ENCODE assay signal across 8 cellular contexts in the genomic region with DNA sequence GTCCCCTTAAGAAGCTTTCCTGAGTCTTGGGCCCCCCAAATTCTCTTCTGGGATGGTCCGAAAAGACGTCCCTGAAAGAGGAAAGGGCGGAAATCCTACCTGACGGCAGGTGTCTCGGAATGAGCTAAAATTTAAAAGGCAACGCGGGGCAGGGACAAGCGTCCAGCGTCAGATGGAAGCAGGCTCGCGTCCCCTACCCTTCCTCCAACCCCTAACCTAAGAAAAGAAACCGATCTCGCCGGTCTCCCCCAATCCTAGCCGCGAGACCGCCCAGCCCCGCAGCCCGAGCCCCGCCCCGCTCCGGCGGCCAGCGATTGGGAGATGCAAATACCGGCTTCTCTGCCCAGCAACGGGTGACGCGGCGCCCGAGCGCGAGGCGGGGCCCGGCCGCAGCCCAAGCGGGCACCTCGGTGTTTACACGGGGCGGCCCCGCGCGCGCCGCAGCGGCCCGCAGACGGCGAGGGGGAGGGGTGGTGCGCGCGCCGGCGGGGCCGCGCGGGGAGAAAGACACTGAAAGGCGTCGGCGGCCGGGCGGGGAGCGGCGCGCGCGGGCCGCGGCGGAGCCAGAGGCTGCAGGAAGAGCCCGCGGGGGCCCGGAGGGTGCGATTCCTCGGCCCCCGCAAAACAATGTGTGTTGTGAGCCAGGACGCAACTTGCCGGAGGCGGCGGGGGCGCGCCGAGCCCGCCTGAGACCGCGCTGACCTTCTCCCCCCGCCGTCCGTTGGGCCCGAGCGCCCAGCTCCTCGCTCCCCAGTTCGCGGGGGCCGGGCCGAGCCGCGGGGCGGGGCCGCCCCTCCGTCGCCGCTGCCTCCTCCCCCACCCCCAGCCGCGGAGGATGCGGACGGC. TPM values are rescaled to one million over a fixed set of nuclear protein-coding genes. Genes with fewer than 3 reads are reported as not detected.
DNase-seq lines count a peak whose midpoint lies in the region; ATAC-seq and TF ChIP-seq lines count a peak whose summit lies in the region.

A gene (plus strand): TSS at position 510 of the 846 bp plus-strand sequence. CDS start 373 bp downstream, outside the sequence.

- H3K9me3 Mint-ChIP-seq in progenitor cell of endocrine pancreas (ENCODE audit: low read depth), result no peaks in the 10 kb centered on the region

- peak within 1 kb of the TSS; percentile 89 for H3K4me3 Mint-ChIP-seq in progenitor cell of endocrine pancreas (ENCODE audit: low read depth)

- intact Hi-C loops in left cardiac atrium (cut with DNase I), result no loop called here

- peak within 1 kb of the TSS; percentile 98 for H3K27ac Mint-ChIP-seq in progenitor cell of endocrine pancreas

- ATAC-seq in GM18499 (IDR thresholded peaks at IDR 0.05; ENCODE audit: insufficient read depth, unreplicated experiment) (peak; percentile 49), HG02885 (IDR thresholded peaks at IDR 0.05; ENCODE audit: poor library complexity, unreplicated experiment) (peak; percentile 73), left cardiac atrium (peak; percentile 80 to 81)

- peaks cover 6% of the 10 kb centered on the region for H3K36me3 Mint-ChIP-seq in progenitor cell of endocrine pancreas (ENCODE audit: insufficient read depth)

- peaks cover 9% of the 10 kb centered on the region for H3K27me3 Mint-ChIP-seq in progenitor cell of endocrine pancreas

- H3K4me1 Mint-ChIP-seq in progenitor cell of endocrine pancreas (ENCODE audit: low read depth), result peaks cover 21% of the 10 kb centered on the region

- DNase-seq in NCI-H1694 (lab: John Stamatoyannopoulos, UW), result peak; percentile 70
- DNase-seq in T-helper 1 cell, result peak; percentile 88 to 95 (median 92)
- DNase-seq in amygdala (lab: John Stamatoyannopoulos, UW), result peak; percentile 39 to 100 (median 94)
- DNase-seq in left cardiac atrium, result peak; percentile 98
- peak; percentile 99 for DNase-seq in progenitor cell of endocrine pancreas (ENCODE audit: low spot score, unreplicated experiment)
- DNase-seq in ureter (ENCODE audit: low spot score), result peak; percentile 97

- TF ChIP-seq CTCF in progenitor cell of endocrine pancreas (IDR thresholded peaks at IDR 0.05; ENCODE audit: unreplicated experiment), result no peak

RNA-seq across cellular contexts. Expression of the gene that starts here (rescaled TPM):
- total RNA-seq in left cardiac atrium (10 to 100 TPM in 1 of 2 donors, 1 to 10 TPM in 1; 8.1 to 11.6 TPM), progenitor cell of endocrine pancreas (54.8 and 59.0 TPM in 2 replicates), ureter (7.4 TPM)

Comparison
In these comparisons a context has a peak if more than half of its experiments do, and no peak if none do; other contexts are left out.
1. Peak in every context shown above with its lines: DNase-seq and ATAC-seq.